Comparison of ENCODE assay signal across 19 cellular contexts in genomic region chr5:64147379-64147778, GRCh38. TPM values are rescaled to one million over a fixed set of nuclear protein-coding genes. Genes with fewer than 3 reads are reported as not detected.
"Had no signal": no experiment of that assay in that cellular context is flagged by ENCODE, and none has a peak within 500 bp of the region (broad histone marks: within the 10 kb centered on the region; RNA-seq: fewer than 3 reads in every experiment).

No MANE protein-coding gene starts in this region.

- ATAC-seq: activated naive CD8-positive, alpha-beta T cell treated with anti-CD3 and anti-CD28 coated beads, Interleukin-2, amount 50 U/mL, for 24 hours; activated T-helper 17 cell treated with anti-CD3 and anti-CD28 coated beads, Interleukin-2, amount 50 U/mL, for 72 hours had no signal

- H3K36me3 ChIP-seq: left ventricle myocardium inferior, pancreas, right atrium auricular region, spleen, transverse colon, uterus, WERI-Rb-1 had no signal

- H3K9me3 ChIP-seq: left ventricle myocardium inferior, pancreas, right atrium auricular region, spleen, transverse colon, uterus had no signal

- H3K4me3 ChIP-seq: left ventricle myocardium inferior, pancreas, right atrium auricular region, spleen, transverse colon, uterus had no signal

- H3K27me3 ChIP-seq: pancreas, right atrium auricular region, spleen, transverse colon, uterus had no signal

- H3K4me1 ChIP-seq: pancreas, spleen, uterus had no signal

- H3K27ac ChIP-seq: left ventricle myocardium inferior, pancreas, right atrium auricular region, spleen, transverse colon, uterus, WERI-Rb-1 had no signal

- DNase-seq: activated CD4-positive, alpha-beta memory T cell treated with anti-CD3 and anti-CD28 coated beads, Interleukin-2, amount 10 ng/mL, durations not matched to agents 7 days and 5 days; activated CD4-positive, alpha-beta T cell treated with anti-CD3 and anti-CD28 coated beads for 1 hour; activated CD4-positive, alpha-beta T cell treated with anti-CD3 and anti-CD28 coated beads, Interleukin-2, amount 10 ng/mL, durations not matched to agents 7 days and 5 days; activated CD8-positive, alpha-beta memory T cell treated with anti-CD3 and anti-CD28 coated beads, Interleukin-2, amount 50 U/mL, for 48 hours; activated gamma-delta T cell treated with Interleukin-2 at 50 U/mL for 16 hours; activated T-cell treated with anti-CD3 and anti-CD28 coated beads, Interleukin-2, amount 50 U/mL, for 24 hours; immature natural killer cell; stimulated activated naive CD4-positive, alpha-beta T cell treated with Interleukin-2 at 50 U/mL for 16 hours; T1000 had no signal

RNA-seq across cellular contexts. Expression of gene RNF180, which starts 18.3 kb away (rescaled TPM):
- total RNA-seq: activated CD4-positive, alpha-beta memory T cell treated with anti-CD3 and anti-CD28 coated beads, Interleukin-2, amount 10 ng/mL, durations not matched to agents 7 days and 5 days; activated CD4-positive, alpha-beta T cell treated with anti-CD3 and anti-CD28 coated beads, Interleukin-2, amount 10 ng/mL, durations not matched to agents 7 days and 5 days; activated T-helper 17 cell treated with anti-CD3 and anti-CD28 coated beads, Interleukin-2, amount 50 U/mL, for 72 hours; T-helper 1 cell treated with Interleukin-12 subunit alpha and Interleukin-12 subunit beta and Interleukin-4 antibody, amounts not matched to agents 30 ng/mL and 1 ng/mL, for 36 hours had no signal
- polyA plus RNA-seq: immature natural killer cell had no signal
